1 cellular context compared by ENCODE assay signal in the genomic region with DNA sequence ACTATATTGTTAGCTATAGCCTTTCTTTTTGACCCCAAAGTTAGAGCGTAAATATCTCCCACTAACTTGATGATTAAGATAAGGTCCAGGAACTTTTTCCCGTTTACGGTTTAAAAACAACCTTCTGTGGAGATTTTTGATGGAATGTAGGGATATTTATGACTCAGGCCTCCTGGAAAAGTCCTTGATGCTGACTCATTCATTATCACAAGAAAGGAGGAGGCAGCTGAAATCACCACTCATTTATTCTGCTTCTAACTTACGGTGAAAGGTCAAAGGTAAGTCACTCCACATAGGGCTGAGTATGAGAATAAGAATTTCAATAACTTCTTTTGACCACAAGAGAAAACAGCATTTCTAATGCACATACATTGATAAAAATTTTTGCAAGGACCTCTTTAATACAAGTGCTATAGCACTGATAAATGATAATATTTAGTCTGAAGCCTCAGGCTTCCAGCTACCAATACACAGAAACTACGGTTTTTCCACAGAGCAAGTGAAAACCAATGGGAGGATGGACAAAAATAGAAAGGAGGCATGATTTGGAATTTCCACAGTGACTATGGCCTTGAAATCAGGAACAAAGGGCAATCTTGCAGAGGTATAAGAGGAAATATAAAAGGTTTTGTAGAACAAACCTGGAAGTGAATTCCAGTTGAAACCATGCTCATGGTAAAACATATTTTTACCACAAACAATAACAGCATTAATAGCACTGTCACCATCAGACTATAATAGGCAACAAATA.
TF ChIP-seq lines count a peak whose summit lies in the region.

No MANE protein-coding gene starts in this region.

TF ChIP-seq in HCT116, 20 proteins besides CTCF, POLR2A, EP300 and RAD21 (continued from another document):
- TF ChIP-seq, protein P1, sequence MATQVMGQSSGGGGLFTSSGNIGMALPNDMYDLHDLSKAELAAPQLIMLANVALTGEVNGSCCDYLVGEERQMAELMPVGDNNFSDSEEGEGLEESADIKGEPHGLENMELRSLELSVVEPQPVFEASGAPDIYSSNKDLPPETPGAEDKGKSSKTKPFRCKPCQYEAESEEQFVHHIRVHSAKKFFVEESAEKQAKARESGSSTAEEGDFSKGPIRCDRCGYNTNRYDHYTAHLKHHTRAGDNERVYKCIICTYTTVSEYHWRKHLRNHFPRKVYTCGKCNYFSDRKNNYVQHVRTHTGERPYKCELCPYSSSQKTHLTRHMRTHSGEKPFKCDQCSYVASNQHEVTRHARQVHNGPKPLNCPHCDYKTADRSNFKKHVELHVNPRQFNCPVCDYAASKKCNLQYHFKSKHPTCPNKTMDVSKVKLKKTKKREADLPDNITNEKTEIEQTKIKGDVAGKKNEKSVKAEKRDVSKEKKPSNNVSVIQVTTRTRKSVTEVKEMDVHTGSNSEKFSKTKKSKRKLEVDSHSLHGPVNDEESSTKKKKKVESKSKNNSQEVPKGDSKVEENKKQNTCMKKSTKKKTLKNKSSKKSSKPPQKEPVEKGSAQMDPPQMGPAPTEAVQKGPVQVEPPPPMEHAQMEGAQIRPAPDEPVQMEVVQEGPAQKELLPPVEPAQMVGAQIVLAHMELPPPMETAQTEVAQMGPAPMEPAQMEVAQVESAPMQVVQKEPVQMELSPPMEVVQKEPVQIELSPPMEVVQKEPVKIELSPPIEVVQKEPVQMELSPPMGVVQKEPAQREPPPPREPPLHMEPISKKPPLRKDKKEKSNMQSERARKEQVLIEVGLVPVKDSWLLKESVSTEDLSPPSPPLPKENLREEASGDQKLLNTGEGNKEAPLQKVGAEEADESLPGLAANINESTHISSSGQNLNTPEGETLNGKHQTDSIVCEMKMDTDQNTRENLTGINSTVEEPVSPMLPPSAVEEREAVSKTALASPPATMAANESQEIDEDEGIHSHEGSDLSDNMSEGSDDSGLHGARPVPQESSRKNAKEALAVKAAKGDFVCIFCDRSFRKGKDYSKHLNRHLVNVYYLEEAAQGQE (IDR thresholded peaks at IDR 0.05; ENCODE audit: low read depth) = no peak
- 0 out of 2 replicates have a peak, but pooled peaks have one; percentile 26 for TF ChIP-seq EGR1 (IDR thresholded peaks at IDR 0.05; ENCODE audit: low read depth)
- TF ChIP-seq YY1 (IDR thresholded peaks at IDR 0.05; ENCODE audit: extremely low read depth, insufficient replicate concordance, low read depth, low read length) = no peak
- peak; percentile 75 for TF ChIP-seq SP1 (IDR thresholded peaks at IDR 0.05; ENCODE audit: low read depth)
- TF ChIP-seq, protein P2, sequence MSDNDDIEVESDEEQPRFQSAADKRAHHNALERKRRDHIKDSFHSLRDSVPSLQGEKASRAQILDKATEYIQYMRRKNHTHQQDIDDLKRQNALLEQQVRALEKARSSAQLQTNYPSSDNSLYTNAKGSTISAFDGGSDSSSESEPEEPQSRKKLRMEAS (IDR thresholded peaks at IDR 0.05) = peak; percentile 38; the same call in 1 of the 2 replicates
TF ChIP-seq in HCT116: peak in this region for 10.
